ENCODE assay signal across 8 cellular contexts in genomic region chr6:166999845-167000253, GRCh38. TPM values are rescaled to one million over a fixed set of nuclear protein-coding genes. Genes with fewer than 3 reads are reported as not detected.
DNase-seq lines count a peak whose midpoint lies in the region; ATAC-seq and TF ChIP-seq lines count a peak whose summit lies in the region.

No MANE protein-coding gene starts in this region.

- H3K36me3 ChIP-seq in rectal smooth muscle tissue (ENCODE audit: control insufficient read depth, insufficient read depth, low read length) = peaks cover 2% of the 10 kb centered on the region

- H3K4me3 ChIP-seq in foreskin fibroblast (ENCODE audit: low read depth in 1 of 2, low read length in 2 of 2) = peak overlapping the region; percentile 65 to 76
- H3K4me3 ChIP-seq in rectal smooth muscle tissue (ENCODE audit: low read length) = peak overlapping the region; percentile 87

- peaks cover 8% of the 10 kb centered on the region for H3K36me3 Mint-ChIP-seq in T-cell

- no peaks in the 10 kb centered on the region for H3K9me3 Mint-ChIP-seq in T-cell

- no peak for TF ChIP-seq CTCF in foreskin fibroblast (IDR thresholded peaks at IDR 0.05; ENCODE audit: low read depth, low read length)

- H3K27me3 ChIP-seq in rectal smooth muscle tissue (ENCODE audit: control insufficient read depth, insufficient read depth, low read length) = no peaks in the 10 kb centered on the region

- no peak overlapping the region for H3K9ac ChIP-seq in rectal smooth muscle tissue (ENCODE audit: low read length)

- H3K4me1 Mint-ChIP-seq in T-cell = peaks cover 30 to 40% (median 32%) of the 10 kb centered on the region in 3 donors

- H3K4me3 Mint-ChIP-seq in T-cell = peak overlapping the region; percentile 83 to 88 (median 85)

- peaks cover 2% of the 10 kb centered on the region for H3K4me1 ChIP-seq in rectal smooth muscle tissue (ENCODE audit: control insufficient read depth, insufficient read depth, low read length)

- DNase-seq in NOMO-1 (lab: John Stamatoyannopoulos, UW; ENCODE audit: unreplicated experiment in 2 of 2) = peak; percentile 18 to 20
- DNase-seq in NOMO-1 treated with dmso at 0.1 percent for 144 hours (lab: John Stamatoyannopoulos, UW; ENCODE audit: unreplicated experiment) = no peak
- peak in 7 of 34 experiments; percentile 1 to 11 (median 5) for DNase-seq in T-cell
- peak in 1 of 2 donors; percentile 38 for DNase-seq in foreskin fibroblast
- DNase-seq in MV-4-11 (lab: John Stamatoyannopoulos, UW) = no peak
- no peak for DNase-seq in AG20443 (ENCODE audit: low spot score)
- no peak for DNase-seq in D341Med (ENCODE audit: low spot score)

- no peak overlapping the region for H3K27ac ChIP-seq in rectal smooth muscle tissue (ENCODE audit: low read depth, low read length)

- CTCF ChIA-PET in T-cell (lab: Charles Lee) = interaction anchor here (0.8 to 1.7 kb wide), 10 partner anchors 10 to 619 kb away, joined by 3 to 27 read pairs (median 4); no protein-coding TSS in a partner anchor

- no peak for ATAC-seq in T-cell (replicated peaks in 1 of 4)

- POLR2A ChIA-PET in T-cell (lab: Charles Lee) = interaction anchor here (0.6 to 1.1 kb wide), 2 partner anchors 44 to 406 kb away, joined by 3 to 4 read pairs; no protein-coding TSS in a partner anchor

- H3K27ac Mint-ChIP-seq in T-cell = peak overlapping the region; percentile 72 to 75

- no peaks in the 10 kb centered on the region for H3K27me3 Mint-ChIP-seq in T-cell

RNA-seq across cellular contexts. Expression of gene CEP43, which starts 0.7 kb away (rescaled TPM):
- total RNA-seq in T-cell = 10 to 100 TPM; 12.3 to 15.9 (median 14.8) TPM

RNA-seq across cellular contexts. Expression of gene RNASET2, which starts 43.5 kb away (rescaled TPM):
- total RNA-seq in T-cell = 100 to 1,000 TPM; 121 to 275 (median 252) TPM

Comparison
In these comparisons a context has a peak if more than half of its experiments do, and no peak if none do; other contexts are left out.
1. DNase-seq: peak in NOMO-1 (2 of 2); none in NOMO-1 treated with dmso at 0.1 percent for 144 hours (single experiment), MV-4-11 (single experiment), AG20443 (single experiment) and D341Med (single experiment).